Comparison of ENCODE assay signal across 8 cellular contexts in genomic region chr15:43518073-43518761, GRCh38. TPM values are rescaled to one million over a fixed set of nuclear protein-coding genes. Genes with fewer than 3 reads are reported as not detected.
A peak's percentile ranks its signal among the peaks of the same experiment; 100 is the strongest.
DNase-seq lines count a peak whose midpoint lies in the region; ATAC-seq and TF ChIP-seq lines count a peak whose summit lies in the region.

No MANE protein-coding gene starts in this region.

- H3K27me3 ChIP-seq in OCI-LY3 (ENCODE audit: low read depth, low read length): peaks cover 10% of the 10 kb centered on the region
- peaks cover 1% of the 10 kb centered on the region for H3K27me3 ChIP-seq in mesendoderm (ENCODE audit: insufficient read depth, low read length, poor library complexity)
- no peaks in the 10 kb centered on the region for H3K27me3 ChIP-seq in thyroid gland

- H2BK120ac ChIP-seq in mesendoderm (ENCODE audit: low read depth, low read length): no peak overlapping the region

- H3K9ac ChIP-seq in OCI-LY3 (ENCODE audit: low read length) (peak overlapping the region; percentile 23), mesendoderm (ENCODE audit: low read length) (peak overlapping the region; percentile 60)

- no CpG with 5 or more reads among the region's 18 CpGs for WGBS in mesendoderm (ENCODE audit: extremely low coverage, insufficient coverage, low lambda C conversion rate)
- WGBS in thyroid gland, 2 donors: 3 to 4% methylated on average over 16 to 18 of the region's 18 CpGs

- H3K56ac ChIP-seq in mesendoderm (ENCODE audit: low read length): peak overlapping the region; percentile 72

- H3K18ac ChIP-seq in mesendoderm (ENCODE audit: low read length): no peak overlapping the region

- H3K79me1 ChIP-seq in mesendoderm (ENCODE audit: low read length): no peaks in the 10 kb centered on the region

- H3K36me3 Mint-ChIP-seq in activated CD4-positive, alpha-beta T cell treated with anti-CD3 and anti-CD28 coated beads, Interleukin-2, amount 10 ng/mL, durations not matched to agents 24 days and 14 days (ENCODE audit: low read depth): peaks cover 8% of the 10 kb centered on the region
- H3K36me3 Mint-ChIP-seq in activated CD4-positive, alpha-beta T cell treated with anti-CD3 and anti-CD28 coated beads, Interleukin-2, amount 10 ng/mL, durations not matched to agents 7 days and 5 days (ENCODE audit: low read depth): peaks cover 6% of the 10 kb centered on the region
- no peaks in the 10 kb centered on the region for H3K36me3 Mint-ChIP-seq in effector memory CD8-positive, alpha-beta T cell (ENCODE audit: insufficient read depth)

- H2AK5ac ChIP-seq in mesendoderm (ENCODE audit: low read length): no peak overlapping the region

- H3K4ac ChIP-seq in mesendoderm (ENCODE audit: low read depth, low read length): no peak overlapping the region

- no peaks in the 10 kb centered on the region for H4K20me1 ChIP-seq in OCI-LY3 (ENCODE audit: insufficient read depth, low read length)

- no peak overlapping the region for H3K27ac ChIP-seq in OCI-LY3 (ENCODE audit: low read length)
- no peak overlapping the region for H3K27ac ChIP-seq in mesendoderm (ENCODE audit: low read depth, low read length)
- peak overlapping the region; percentile 2 to 37 (median 30) for H3K27ac ChIP-seq in thyroid gland

- H3K4me2 ChIP-seq in OCI-LY3 (ENCODE audit: low read length) (peak overlapping the region; percentile 88), mesendoderm (ENCODE audit: low read length) (peak overlapping the region; percentile 97)

- H2BK15ac ChIP-seq in mesendoderm (replicated peaks; ENCODE audit: low read depth): no peak overlapping the region

- H3K79me2 ChIP-seq in OCI-LY3 (ENCODE audit: low read length): no peaks in the 10 kb centered on the region
- H3K79me2 ChIP-seq in mesendoderm (ENCODE audit: control insufficient read depth, insufficient read depth, low read length): no peaks in the 10 kb centered on the region

- TF ChIP-seq POLR2A in thyroid gland (IDR thresholded peaks at IDR 0.05): peak in 1 of 2 donors; percentile 10

- H3K4me1 ChIP-seq in OCI-LY3 (ENCODE audit: low read length) (peaks cover 33% of the 10 kb centered on the region), mesendoderm (ENCODE audit: control insufficient read depth, low read depth, low read length) (peaks cover 12% of the 10 kb centered on the region), thyroid gland (peaks cover 7 to 21% of the 10 kb centered on the region in 2 donors)

- no peak overlapping the region for H3K23ac ChIP-seq in mesendoderm (ENCODE audit: low read length)

- peaks cover 15% of the 10 kb centered on the region for H3K27me3 Mint-ChIP-seq in activated CD4-positive, alpha-beta T cell treated with anti-CD3 and anti-CD28 coated beads, Interleukin-2, amount 10 ng/mL, durations not matched to agents 24 days and 14 days
- peaks cover 22% of the 10 kb centered on the region for H3K27me3 Mint-ChIP-seq in activated CD4-positive, alpha-beta T cell treated with anti-CD3 and anti-CD28 coated beads, Interleukin-2, amount 10 ng/mL, durations not matched to agents 7 days and 5 days
- H3K27me3 Mint-ChIP-seq in effector memory CD8-positive, alpha-beta T cell: peaks cover 46% of the 10 kb centered on the region in 2 donors

- H4K5ac ChIP-seq in mesendoderm (ENCODE audit: low read length): no peak overlapping the region

- H3K36me3 ChIP-seq in OCI-LY3 (replicated peaks; ENCODE audit: low read depth, low read length): no peaks in the 10 kb centered on the region
- no peaks in the 10 kb centered on the region for H3K36me3 ChIP-seq in mesendoderm (ENCODE audit: control insufficient read depth, insufficient read depth, low read length)
- H3K36me3 ChIP-seq in thyroid gland: peaks cover 0 to 6% of the 10 kb centered on the region in 2 donors

- no peaks in the 10 kb centered on the region for H3K9me3 Mint-ChIP-seq in activated CD4-positive, alpha-beta T cell treated with anti-CD3 and anti-CD28 coated beads, Interleukin-2, amount 10 ng/mL, durations not matched to agents 24 days and 14 days
- no peaks in the 10 kb centered on the region for H3K9me3 Mint-ChIP-seq in activated CD4-positive, alpha-beta T cell treated with anti-CD3 and anti-CD28 coated beads, Interleukin-2, amount 10 ng/mL, durations not matched to agents 7 days and 5 days
- H3K9me3 Mint-ChIP-seq in effector memory CD8-positive, alpha-beta T cell: no peaks in the 10 kb centered on the region

- no peak overlapping the region for H4K8ac ChIP-seq in mesendoderm (ENCODE audit: low read depth, low read length)

- peaks cover 50% of the 10 kb centered on the region for H3K4me1 Mint-ChIP-seq in activated CD4-positive, alpha-beta T cell treated with anti-CD3 and anti-CD28 coated beads, Interleukin-2, amount 10 ng/mL, durations not matched to agents 24 days and 14 days
- peaks cover 47% of the 10 kb centered on the region for H3K4me1 Mint-ChIP-seq in activated CD4-positive, alpha-beta T cell treated with anti-CD3 and anti-CD28 coated beads, Interleukin-2, amount 10 ng/mL, durations not matched to agents 7 days and 5 days
- peaks cover 1 to 10% of the 10 kb centered on the region in 2 donors for H3K4me1 Mint-ChIP-seq in effector memory CD8-positive, alpha-beta T cell (ENCODE audit: low read depth in 2 of 2)

- TF ChIP-seq CTCF in OCI-LY3 (IDR thresholded peaks at IDR 0.05; ENCODE audit: low read depth, low read length) (no peak), thyroid gland (IDR thresholded peaks at IDR 0.05) (no peak)

- no peak for ATAC-seq in effector memory CD8-positive, alpha-beta T cell (replicated peaks)
- ATAC-seq in GM18858 (IDR thresholded peaks at IDR 0.05; ENCODE audit: unreplicated experiment): no peak

- H3K9me3 ChIP-seq in OCI-LY3 (ENCODE audit: insufficient read depth, low read length) (no peaks in the 10 kb centered on the region), thyroid gland (no peaks in the 10 kb centered on the region)

- no peak overlapping the region for H2BK5ac ChIP-seq in mesendoderm (ENCODE audit: low read length)

- H3K4me3 ChIP-seq in OCI-LY3 (ENCODE audit: low read length) (peak overlapping the region; percentile 80), mesendoderm (ENCODE audit: low read length) (peak overlapping the region; percentile 26), thyroid gland (replicated peaks in 1 of 3) (peak overlapping the region; percentile 3 to 27 (median 19))

- H3K4me3 Mint-ChIP-seq in activated CD4-positive, alpha-beta T cell treated with anti-CD3 and anti-CD28 coated beads, Interleukin-2, amount 10 ng/mL, durations not matched to agents 24 days and 14 days: peak overlapping the region; percentile 78
- H3K4me3 Mint-ChIP-seq in activated CD4-positive, alpha-beta T cell treated with anti-CD3 and anti-CD28 coated beads, Interleukin-2, amount 10 ng/mL, durations not matched to agents 7 days and 5 days: no peak overlapping the region
- peak overlapping the region; percentile 20 to 29 for H3K4me3 Mint-ChIP-seq in effector memory CD8-positive, alpha-beta T cell

- DNase-seq in activated CD4-positive, alpha-beta T cell treated with anti-CD3 and anti-CD28 coated beads, Interleukin-2, amount 10 ng/mL, durations not matched to agents 24 days and 14 days: no peak
- DNase-seq in activated CD4-positive, alpha-beta T cell treated with anti-CD3 and anti-CD28 coated beads, Interleukin-2, amount 10 ng/mL, durations not matched to agents 7 days and 5 days: no peak
- no peak for DNase-seq in effector memory CD8-positive, alpha-beta T cell
- peak; percentile 75 for DNase-seq in mesendoderm
- DNase-seq in thyroid gland: peak; percentile 46 to 55
- DNase-seq in SKM-1 treated with dmso at 0.1 percent for 144 hours (lab: John Stamatoyannopoulos, UW; ENCODE audit: unreplicated experiment): no peak

- H3K27ac Mint-ChIP-seq in activated CD4-positive, alpha-beta T cell treated with anti-CD3 and anti-CD28 coated beads, Interleukin-2, amount 10 ng/mL, durations not matched to agents 24 days and 14 days: peak overlapping the region; percentile 48
- no peak overlapping the region for H3K27ac Mint-ChIP-seq in activated CD4-positive, alpha-beta T cell treated with anti-CD3 and anti-CD28 coated beads, Interleukin-2, amount 10 ng/mL, durations not matched to agents 7 days and 5 days
- peak overlapping the region in 1 of 2 donors; percentile 36 for H3K27ac Mint-ChIP-seq in effector memory CD8-positive, alpha-beta T cell

- POLR2A ChIA-PET in activated CD4-positive, alpha-beta T cell treated with anti-CD3 and anti-CD28 coated beads, Interleukin-2, amount 10 ng/mL, durations not matched to agents 7 days and 5 days (lab: Charles Lee): no interaction called here

- intact Hi-C loops in activated CD4-positive, alpha-beta T cell treated with anti-CD3 and anti-CD28 coated beads, Interleukin-2, amount 10 ng/mL, durations not matched to agents 24 days and 14 days (cut with micrococcal nuclease): no loop called here
- intact Hi-C loops in thyroid gland (cut with DNase I): no loop called here

- CTCF ChIA-PET in activated CD4-positive, alpha-beta T cell treated with anti-CD3 and anti-CD28 coated beads, Interleukin-2, amount 10 ng/mL, durations not matched to agents 7 days and 5 days (lab: Charles Lee): interaction anchor here (0.7 to 1.9 kb wide), 3 partner anchors 9 to 1854 kb away, joined by 3 to 6 read pairs (median 5); partner anchors contain the start of gene TP53BP1

- peak overlapping the region; percentile 62 for H2AFZ ChIP-seq in OCI-LY3 (ENCODE audit: low read depth, low read length)

RNA-seq across cellular contexts. Expression of gene MAP1A, which starts 0.8 kb away (rescaled TPM):
- 2.0 and 2.1 TPM in 2 replicates for total RNA-seq in activated CD4-positive, alpha-beta T cell treated with anti-CD3 and anti-CD28 coated beads, Interleukin-2, amount 10 ng/mL, durations not matched to agents 24 days and 14 days
- 1 to 10 TPM; 9.8 to 9.9 TPM for total RNA-seq in activated CD4-positive, alpha-beta T cell treated with anti-CD3 and anti-CD28 coated beads, Interleukin-2, amount 10 ng/mL, durations not matched to agents 7 days and 5 days
- polyA plus RNA-seq in mesendoderm (2013, experiment 1 of 2): 0.79 TPM
- 0.77 TPM for polyA plus RNA-seq in mesendoderm (2013, experiment 2 of 2)
- 10 to 100 TPM; 12.4 to 27.1 (median 17.2) TPM for total RNA-seq in thyroid gland

RNA-seq across cellular contexts. Expression of gene TP53BP1, which starts 25.3 kb away (rescaled TPM):
- total RNA-seq in activated CD4-positive, alpha-beta T cell treated with anti-CD3 and anti-CD28 coated beads, Interleukin-2, amount 10 ng/mL, durations not matched to agents 24 days and 14 days: 38.7 and 40.0 TPM in 2 replicates
- 10 to 100 TPM; 22.9 to 27.9 TPM for total RNA-seq in activated CD4-positive, alpha-beta T cell treated with anti-CD3 and anti-CD28 coated beads, Interleukin-2, amount 10 ng/mL, durations not matched to agents 7 days and 5 days
- 19.0 TPM for polyA plus RNA-seq in mesendoderm (2013, experiment 1 of 2)
- polyA plus RNA-seq in mesendoderm (2013, experiment 2 of 2): 19.4 TPM
- 10 to 100 TPM; 46.4 to 98.0 (median 72.7) TPM for total RNA-seq in thyroid gland

Comparison
In these comparisons a context has a peak if more than half of its experiments do, and no peak if none do; other contexts are left out.
1. DNase-seq: peak in mesendoderm (single experiment) and thyroid gland (2 of 2); none in activated CD4-positive, alpha-beta T cell treated with anti-CD3 and anti-CD28 coated beads, Interleukin-2, amount 10 ng/mL, durations not matched to agents 24 days and 14 days (single experiment), activated CD4-positive, alpha-beta T cell treated with anti-CD3 and anti-CD28 coated beads, Interleukin-2, amount 10 ng/mL, durations not matched to agents 7 days and 5 days (single experiment), effector memory CD8-positive, alpha-beta T cell (0 of 3) and SKM-1 treated with dmso at 0.1 percent for 144 hours (single experiment).
2. H3K27ac ChIP-seq: peak in thyroid gland (3 of 3); none in OCI-LY3 (single experiment) and mesendoderm (single experiment).
3. H3K4me3 ChIP-seq: peak in every context shown above with its lines; median percentile 80 in OCI-LY3; 26 in mesendoderm; 19 in thyroid gland.